In genomic region chr19:30898353-30899103, GRCh38 we compare ENCODE assay signal across 16 cellular contexts.
DNase-seq lines count a peak whose midpoint lies in the region; ATAC-seq and TF ChIP-seq lines count a peak whose summit lies in the region.
"Had no signal": no experiment of that assay in that cellular context is flagged by ENCODE, and none has a peak within 500 bp of the region (broad histone marks: within the 10 kb centered on the region; RNA-seq: fewer than 3 reads in every experiment).

No MANE protein-coding gene starts in this region.

- H4K20me1 ChIP-seq in GM23338 (replicated peaks; ENCODE audit: insufficient read depth): no peaks in the 10 kb centered on the region

- POLR2A ChIA-PET in HEK293 (lab: Yijun Ruan, JAX): interaction anchor here (0.7 kb wide), 1 partner anchor 949 kb away, joined by 3 read pairs; no protein-coding TSS in a partner anchor

- peak; percentile 71 for ATAC-seq in GM23338

- no peak overlapping the region for H3K9ac ChIP-seq in endodermal cell (ENCODE audit: extremely low read depth, low read length, poor library complexity, severe bottlenecking)

- H3K9me3 Mint-ChIP-seq in GM23338: no peaks in the 10 kb centered on the region
- no peaks in the 10 kb centered on the region for H3K9me3 Mint-ChIP-seq in endodermal cell
- H3K9me3 Mint-ChIP-seq in immature natural killer cell: no peaks in the 10 kb centered on the region

- H3K36me3 Mint-ChIP-seq in GM23338 (ENCODE audit: low read depth) (no peaks in the 10 kb centered on the region), endodermal cell (ENCODE audit: low read depth) (no peaks in the 10 kb centered on the region), immature natural killer cell (no peaks in the 10 kb centered on the region)

- H3K79me2 ChIP-seq in GM23338 (replicated peaks; ENCODE audit: insufficient read depth): no peaks in the 10 kb centered on the region

- H3K36me3 ChIP-seq in GM23338 (ENCODE audit: insufficient read depth) (no peaks in the 10 kb centered on the region), HEK293 (ENCODE audit: control insufficient read depth in 2 of 2, insufficient read depth in 1 of 2, low read length in 2 of 2) (no peaks in the 10 kb centered on the region), endodermal cell (ENCODE audit: control insufficient read depth, insufficient read depth, low read length) (no peaks in the 10 kb centered on the region)
- H3K36me3 ChIP-seq: HAP-1, SJSA1 had no signal

- H3K27ac Mint-ChIP-seq in GM23338 (peak overlapping the region; percentile 65; the same call in 1 of the 2 replicates), endodermal cell (no peak overlapping the region), immature natural killer cell (no peak overlapping the region)

- TF ChIP-seq CTCF in GM23338 (conservative IDR thresholded peaks at IDR 0.05; ENCODE audit: low read depth in 2 of 2) (0 out of 4 replicates have a peak, but pooled peaks of 1 of the 2 experiments have one; percentile 10), HEK293 (tag by site-specific recombination; IDR thresholded peaks at IDR 0.05) (no peak), endodermal cell (conservative IDR thresholded peaks at IDR 0.05) (no peak)

- H3K27me3 Mint-ChIP-seq in GM23338 (ENCODE audit: insufficient read depth, low read depth, poor library complexity) (peaks cover 6% of the 10 kb centered on the region), endodermal cell (ENCODE audit: insufficient read depth) (no peaks in the 10 kb centered on the region), immature natural killer cell (ENCODE audit: low read depth in 3 of 3) (no peaks in the 10 kb centered on the region)

- peaks cover 7% of the 10 kb centered on the region; the same call in 1 of the 2 replicates for H3K9me2 ChIP-seq in GM23338 (ENCODE audit: insufficient read depth)

- DNase-seq in GM23338 (ENCODE audit: low spot score) (peak; percentile 66), endodermal cell (peak; percentile 71), left kidney (ENCODE audit: low read depth, low spot score) (peak; percentile 41), SHP77 treated with DMSO at 0.1 percent for 48 hours (lab: John Stamatoyannopoulos, UW) (no peak), immature natural killer cell (no peak)
- no peak for DNase-seq in activated naive CD4-positive, alpha-beta T cell (lab: John Stamatoyannopoulos, UW)
- DNase-seq: AML-193, DMS79, KBM-7, NCI-H1105 treated with DMSO at 0.1 percent for 48 hours, NCI-H1694, NCI-H2081 treated with DMSO at 0.1 percent for 48 hours had no signal

- H3K27me3 ChIP-seq in GM23338 (ENCODE audit: insufficient read depth): no peaks in the 10 kb centered on the region
- no peaks in the 10 kb centered on the region for H3K27me3 ChIP-seq in endodermal cell (ENCODE audit: control insufficient read depth, insufficient read depth, low read length, poor library complexity, severe bottlenecking)

- no peak overlapping the region for H3K4me3 ChIP-seq in GM23338
- no peak overlapping the region for H3K4me3 ChIP-seq in HEK293 (ENCODE audit: low read depth, low read length)
- H3K4me3 ChIP-seq in endodermal cell (ENCODE audit: low read length): no peak overlapping the region
- H3K4me3 ChIP-seq: HAP-1, SJSA1 had no signal

- WGBS in endodermal cell (ENCODE audit: insufficient coverage in 1 of 2, insufficient read length in 1 of 2), 2 experiments: 84 to 93% methylated on average over 3 to 5 of the region's 5 CpGs

- CTCF ChIA-PET in HEK293 (lab: Yijun Ruan, JAX): interaction anchor here (0.7 to 1.0 kb wide), 2 partner anchors 231 to 410 kb away, joined by 3 read pairs; no protein-coding TSS in a partner anchor

- H3K4me1 Mint-ChIP-seq in GM23338: peaks cover 38% of the 10 kb centered on the region
- H3K4me1 Mint-ChIP-seq in endodermal cell: peaks cover 14% of the 10 kb centered on the region
- peaks cover 0 to 10% of the 10 kb centered on the region in 2 donors for H3K4me1 Mint-ChIP-seq in immature natural killer cell

- no peak overlapping the region for H2AFZ ChIP-seq in GM23338

- H3F3A ChIP-seq in GM23338 (replicated peaks; ENCODE audit: low read depth): no peaks in the 10 kb centered on the region

- H3K4me1 ChIP-seq in GM23338 (ENCODE audit: insufficient read depth) (peaks cover 25% of the 10 kb centered on the region), HEK293 (ENCODE audit: control insufficient read depth, insufficient read depth, low read length) (no peaks in the 10 kb centered on the region), endodermal cell (ENCODE audit: control insufficient read depth, insufficient read depth, low read length) (no peaks in the 10 kb centered on the region)
- H3K4me1 ChIP-seq: HAP-1, SJSA1 had no signal

- no peaks in the 10 kb centered on the region; the same call in 1 of the 2 replicates for H3K9me3 ChIP-seq in HEK293 (ENCODE audit: control insufficient read depth, insufficient read depth, low read depth, low read length)
- no peaks in the 10 kb centered on the region for H3K9me3 ChIP-seq in endodermal cell (ENCODE audit: control insufficient read depth, low read length)
- H3K9me3 ChIP-seq: HAP-1, SJSA1 had no signal

- H3K4me3 Mint-ChIP-seq in GM23338 (no peak overlapping the region), endodermal cell (no peak overlapping the region), immature natural killer cell (no peak overlapping the region)

- H3K27ac ChIP-seq in GM23338 (ENCODE audit: low read depth) (no peak overlapping the region), HEK293 (ENCODE audit: extremely low read depth, low read depth, low read length) (no peak overlapping the region), endodermal cell (ENCODE audit: low read depth, low read length) (no peak overlapping the region)
- H3K27ac ChIP-seq: C4-2B, SJSA1 had no signal

- no peak overlapping the region for H3K4me2 ChIP-seq in GM23338

TF ChIP-seq in GM23338, 12 proteins besides CTCF, POLR2A, EP300 and RAD21 (continues in another document):
- TF ChIP-seq JUNB (IDR thresholded peaks at IDR 0.05; ENCODE audit: unreplicated experiment) (peak; percentile 90), EZH2 (IDR thresholded peaks at IDR 0.05; ENCODE audit: low read depth, unreplicated experiment) (no peak), POLR2AphosphoS5 (IDR thresholded peaks at IDR 0.05; ENCODE audit: low read depth) (no peak), NANOG (IDR thresholded peaks at IDR 0.05; ENCODE audit: borderline replicate concordance) (no peak), ETS1 (IDR thresholded peaks at IDR 0.05) (no peak), ZNF331 (CRISPR knock-in tag; IDR thresholded peaks at IDR 0.05; ENCODE audit: low read depth) (no peak)

TF ChIP-seq in HEK293, 187 proteins besides CTCF, POLR2A, EP300 and RAD21 (continues in another document):
- TF ChIP-seq ZBTB48 (tag by site-specific recombination; IDR thresholded peaks at IDR 0.05) (peak; percentile 39; the same call in 1 of the 2 replicates), ZNF660 (tag by site-specific recombination; IDR thresholded peaks at IDR 0.05) (no peak), INSM2 (tag by site-specific recombination; IDR thresholded peaks at IDR 0.05) (no peak), ZBTB10 (tag by site-specific recombination; IDR thresholded peaks at IDR 0.05) (no peak), ZNF624 (tag by site-specific recombination; IDR thresholded peaks at IDR 0.05) (no peak)

Comparison
In these comparisons a context has a peak if more than half of its experiments do, and no peak if none do; other contexts are left out.
1. DNase-seq: peak in GM23338 (single experiment), endodermal cell (single experiment) and left kidney (single experiment); none in SHP77 treated with DMSO at 0.1 percent for 48 hours (single experiment), immature natural killer cell (0 of 3) and activated naive CD4-positive, alpha-beta T cell (0 of 4).